ENCODE assay signal across 8 cellular contexts in genomic region chr19:47391510-47392223, GRCh38. TPM values are rescaled to one million over a fixed set of nuclear protein-coding genes. Genes with fewer than 3 reads are reported as not detected.
DNase-seq lines count a peak whose midpoint lies in the region; ATAC-seq and TF ChIP-seq lines count a peak whose summit lies in the region.

No MANE protein-coding gene starts in this region.

- DNase-seq in DMS53 treated with DMSO at 0.1 percent for 48 hours (lab: John Stamatoyannopoulos, UW; ENCODE audit: unreplicated experiment) = peak; percentile 75
- peak; percentile 72 for DNase-seq in KG1 (lab: John Stamatoyannopoulos, UW)
- DNase-seq in SK-MEL-5 (ENCODE audit: low read depth, low spot score) = peak; percentile 74
- peak; percentile 43 to 81 (median 74) for DNase-seq in activated naive CD4-positive, alpha-beta T cell (lab: John Stamatoyannopoulos, UW)
- DNase-seq in glutamatergic neuron = peak; percentile 90
- peak; percentile 73 to 85 for DNase-seq in trophoblast cell
- DNase-seq in upper lobe of left lung = peak in 1 of 2 donors; percentile 84

- no peak overlapping the region for H4K12ac ChIP-seq in trophoblast cell (ENCODE audit: low read depth, low read length)

- no peak overlapping the region for H2BK120ac ChIP-seq in trophoblast cell (ENCODE audit: insufficient read depth, low read length, poor library complexity)

- no peak for TF ChIP-seq EP300 in upper lobe of left lung (IDR thresholded peaks at IDR 0.05)

- H2BK12ac ChIP-seq in trophoblast cell (ENCODE audit: low read length) = no peak overlapping the region

- H3K9me3 ChIP-seq in trophoblast cell (ENCODE audit: insufficient read depth, low read depth, low read length) (peaks cover 2% of the 10 kb centered on the region), upper lobe of left lung (no peaks in the 10 kb centered on the region)

- no peak overlapping the region for H2AK5ac ChIP-seq in trophoblast cell (ENCODE audit: low read length)

- no peak overlapping the region for H3K14ac ChIP-seq in trophoblast cell (ENCODE audit: low read length)

- WGBS in trophoblast cell (ENCODE audit: extremely low coverage, insufficient coverage, insufficient read length) = no CpG with 5 or more reads among the region's 15 CpGs
- 35 to 36% methylated on average over 15 of the region's 15 CpGs for WGBS in upper lobe of left lung, 2 donors

- no peaks in the 10 kb centered on the region for H3K79me1 ChIP-seq in trophoblast cell (ENCODE audit: low read length)

- H3K4me1 ChIP-seq in trophoblast cell (ENCODE audit: control insufficient read depth in 1 of 2, insufficient read depth in 2 of 2, low read length in 2 of 2) (no peaks in the 10 kb centered on the region), upper lobe of left lung (peaks cover 0 to 5% (median 2%) of the 10 kb centered on the region in 4 donors)

- H3K4me2 ChIP-seq in trophoblast cell (ENCODE audit: low read length) = no peak overlapping the region

- H3K27ac ChIP-seq in trophoblast cell (ENCODE audit: low read depth, low read length) (no peak overlapping the region), upper lobe of left lung (no peak overlapping the region)

- H3K27me3 Mint-ChIP-seq in glutamatergic neuron (ENCODE audit: unreplicated experiment) = peaks cover 7% of the 10 kb centered on the region

- H3K4me3 ChIP-seq in trophoblast cell (ENCODE audit: low read depth, low read length) (no peak overlapping the region), upper lobe of left lung (no peak overlapping the region)

- H3K27me3 ChIP-seq in trophoblast cell (ENCODE audit: insufficient read depth, low read length) = no peaks in the 10 kb centered on the region
- H3K27me3 ChIP-seq in upper lobe of left lung = no peaks in the 10 kb centered on the region

- no peak overlapping the region for H4K8ac ChIP-seq in trophoblast cell (ENCODE audit: low read depth, low read length)

- H3K9me3 Mint-ChIP-seq in glutamatergic neuron (ENCODE audit: unreplicated experiment) = peaks cover 11% of the 10 kb centered on the region

- peak overlapping the region; percentile 79 for H3K27ac Mint-ChIP-seq in glutamatergic neuron (ENCODE audit: unreplicated experiment)

- H3K4me1 Mint-ChIP-seq in glutamatergic neuron (ENCODE audit: low read depth, unreplicated experiment) = peaks cover 16% of the 10 kb centered on the region

- no peak overlapping the region for H2BK5ac ChIP-seq in trophoblast cell (ENCODE audit: low read depth, low read length, poor library complexity)

- H2AFZ ChIP-seq in trophoblast cell (ENCODE audit: insufficient read depth, low read length, poor library complexity) = no peak overlapping the region

- no peak overlapping the region for H3K9ac ChIP-seq in trophoblast cell (ENCODE audit: low read length)

- no peak overlapping the region for H3K4ac ChIP-seq in trophoblast cell (ENCODE audit: low read depth, low read length)

- ATAC-seq in upper lobe of left lung (ENCODE audit: low FRiP score in 2 of 2) (peak; percentile 84 to 90), GM18517 (IDR thresholded peaks at IDR 0.05; ENCODE audit: unreplicated experiment) (no peak)

- no peak overlapping the region for H3K4me3 Mint-ChIP-seq in glutamatergic neuron (ENCODE audit: unreplicated experiment)

- H3K36me3 Mint-ChIP-seq in glutamatergic neuron (ENCODE audit: unreplicated experiment) = peaks cover 4% of the 10 kb centered on the region

- no peak overlapping the region for H3K23ac ChIP-seq in trophoblast cell (ENCODE audit: low read length)

- TF ChIP-seq POLR2A in upper lobe of left lung (IDR thresholded peaks at IDR 0.05) = no peak

- H4K91ac ChIP-seq in trophoblast cell (ENCODE audit: low read depth, low read length) = no peak overlapping the region

- peak; percentile 93 for TF ChIP-seq CTCF in glutamatergic neuron (IDR thresholded peaks at IDR 0.05; ENCODE audit: partially characterized antibody, unreplicated experiment)
- peak; percentile 77 to 88 (median 84) for TF ChIP-seq CTCF in upper lobe of left lung (IDR thresholded peaks at IDR 0.05)

- in situ Hi-C loops in SK-MEL-5 (cut with HindIII; ENCODE audit: low pct_unique_long_range_greater_than_20kb, low sequenced_read_pairs) = no loop called here

- no peaks in the 10 kb centered on the region for H3K79me2 ChIP-seq in trophoblast cell (ENCODE audit: control insufficient read depth, insufficient read depth, low read length, poor library complexity)

- no peaks in the 10 kb centered on the region for H3K36me3 ChIP-seq in trophoblast cell (ENCODE audit: control insufficient read depth in 1 of 2, insufficient read depth in 2 of 2, low read length in 2 of 2)
- no peaks in the 10 kb centered on the region for H3K36me3 ChIP-seq in upper lobe of left lung

- no peak overlapping the region for H3K18ac ChIP-seq in trophoblast cell (ENCODE audit: low read length)

RNA-seq across cellular contexts. Expression of gene MEIS3, which starts 27.7 kb away (rescaled TPM):
- 12.9 and 20.0 TPM in 2 replicates for total RNA-seq in SK-MEL-5 (2014; rRNA removed; shearing (Covaris generic))
- 10.4 and 13.1 TPM in 2 replicates for polyA plus RNA-seq in SK-MEL-5 (2015; cell fraction: cytosol; rRNA removed)
- 19.0 and 19.5 TPM in 2 replicates for polyA plus RNA-seq in SK-MEL-5 (2015; cell fraction: nucleus; rRNA removed)
- 255 TPM for total RNA-seq in glutamatergic neuron (ENCODE audit: unreplicated experiment)
- 6.2 and 6.4 TPM in 2 replicates for polyA plus RNA-seq in trophoblast cell (2013)
- 1 to 10 TPM in 5 of 6 donors, not detected in 1; 1.7 to 7.1 (median 3.8) TPM for total RNA-seq in upper lobe of left lung

RNA-seq across cellular contexts. Expression of gene DHX34, which starts 42.6 kb away (rescaled TPM):
- total RNA-seq in SK-MEL-5 (2014; rRNA removed; shearing (Covaris generic)) = 10.0 and 12.6 TPM in 2 replicates
- 19.0 and 20.8 TPM in 2 replicates for polyA plus RNA-seq in SK-MEL-5 (2015; cell fraction: cytosol; rRNA removed)
- 95.9 and 135 TPM in 2 replicates for polyA plus RNA-seq in SK-MEL-5 (2015; cell fraction: nucleus; rRNA removed)
- total RNA-seq in glutamatergic neuron (ENCODE audit: unreplicated experiment) = 119 TPM
- 10.9 and 11.6 TPM in 2 replicates for polyA plus RNA-seq in trophoblast cell (2013)
- 10 to 100 TPM in 5 of 6 donors, 1 to 10 TPM in 1; 8.4 to 80.7 (median 19.4) TPM for total RNA-seq in upper lobe of left lung

RNA-seq across cellular contexts. Expression of gene C5AR2, which starts 59.7 kb away (rescaled TPM):
- not detected in 2 replicates for total RNA-seq in SK-MEL-5 (2014; rRNA removed; shearing (Covaris generic))
- not detected in 2 replicates for polyA plus RNA-seq in SK-MEL-5 (2015; cell fraction: cytosol; rRNA removed)
- not detected in 2 replicates for polyA plus RNA-seq in SK-MEL-5 (2015; cell fraction: nucleus; rRNA removed)
- not detected for total RNA-seq in glutamatergic neuron (ENCODE audit: unreplicated experiment)
- not detected in 2 replicates for polyA plus RNA-seq in trophoblast cell (2013)
- total RNA-seq in upper lobe of left lung = 10 to 100 TPM in 3 of 6 donors, 1 to 10 TPM in 3; 3.8 to 22.9 (median 10.0) TPM

Comparison
In these comparisons a context has a peak if more than half of its experiments do, and no peak if none do; other contexts are left out.
1. RNA of gene MEIS3, which starts 27.7 kb away (total RNA-seq): 255 TPM in glutamatergic neuron (single experiment); 12.9 to 20.0 TPM in SK-MEL-5 and 1.7 to 7.1 TPM in upper lobe of left lung; every median in the first group is over 10 times any median in the second.